21 cellular contexts compared by ENCODE assay signal in genomic region chr19:30968210-30968609, GRCh38.
DNase-seq lines count a peak whose midpoint lies in the region; ATAC-seq, FAIRE-seq and TF ChIP-seq lines count a peak whose summit lies in the region.
"Had no signal": no experiment of that assay in that cellular context is flagged by ENCODE, and none has a peak within 500 bp of the region (broad histone marks: within the 10 kb centered on the region; RNA-seq: fewer than 3 reads in every experiment).

No MANE protein-coding gene starts in this region.

- H3K9me1 ChIP-seq in K562 (ENCODE audit: control insufficient read depth, insufficient read depth, low read length) = no peaks in the 10 kb centered on the region

- no peak for TF ChIP-seq EP300 in SK-N-SH (IDR thresholded peaks at IDR 0.05; ENCODE audit: borderline replicate concordance in 1 of 2, low read depth in 1 of 2, low read length in 1 of 2)
- no peak for TF ChIP-seq EP300 in K562 (IDR thresholded peaks at IDR 0.05; ENCODE audit: low read length)

- H3F3A ChIP-seq in SK-N-SH (replicated peaks; ENCODE audit: insufficient read depth) (no peaks in the 10 kb centered on the region), smooth muscle cell (ENCODE audit: low read depth) (no peaks in the 10 kb centered on the region)

- H4K20me1 ChIP-seq in SK-N-SH (ENCODE audit: insufficient read depth) (no peaks in the 10 kb centered on the region), K562 (replicated peaks; ENCODE audit: control insufficient read depth, insufficient read depth, low read length) (no peaks in the 10 kb centered on the region), smooth muscle cell (ENCODE audit: low read depth) (no peaks in the 10 kb centered on the region)

- H3K27me3 ChIP-seq in SK-N-SH (ENCODE audit: insufficient read depth) = no peaks in the 10 kb centered on the region
- H3K27me3 ChIP-seq in K562 (ENCODE audit: control insufficient read depth in 2 of 2, insufficient read depth in 2 of 2, low read length in 2 of 2) = no peaks in the 10 kb centered on the region
- no peaks in the 10 kb centered on the region for H3K27me3 ChIP-seq in smooth muscle cell (ENCODE audit: low read depth)
- no peaks in the 10 kb centered on the region for H3K27me3 ChIP-seq in left lung
- H3K27me3 ChIP-seq: stomach had no signal

- H3K9ac ChIP-seq in SK-N-SH = no peak overlapping the region
- no peak overlapping the region for H3K9ac ChIP-seq in K562 (ENCODE audit: insufficient read depth in 1 of 2, low read depth in 2 of 2, low read length in 2 of 2)
- no peak overlapping the region for H3K9ac ChIP-seq in smooth muscle cell (ENCODE audit: low read depth)

- FAIRE-seq in K562 (lab: Jason Lieb, UNC) = no peak
- FAIRE-seq: urothelium cell line had no signal

- H3K27ac ChIP-seq in SK-N-SH (ENCODE audit: low read depth in 2 of 2, low read length in 1 of 2) (no peak overlapping the region), K562 (ENCODE audit: extremely low read depth, low read depth, low read length) (no peak overlapping the region), smooth muscle cell (ENCODE audit: low read depth) (no peak overlapping the region), left lung (no peak overlapping the region)
- H3K27ac ChIP-seq: left ventricle myocardium inferior, stomach had no signal

- H3K79me2 ChIP-seq in SK-N-SH (ENCODE audit: insufficient read depth) = no peaks in the 10 kb centered on the region
- no peaks in the 10 kb centered on the region for H3K79me2 ChIP-seq in K562 (ENCODE audit: control insufficient read depth, insufficient read depth, low read length)
- no peaks in the 10 kb centered on the region for H3K79me2 ChIP-seq in smooth muscle cell (ENCODE audit: low read depth)

- in situ Hi-C loops in K562 (cut with MboI) = no loop called here

- H3K4me2 ChIP-seq in SK-N-SH (no peak overlapping the region), K562 (ENCODE audit: insufficient read depth, low read length) (no peak overlapping the region), smooth muscle cell (no peak overlapping the region)

- no peak for ATAC-seq in SK-N-SH treated with all-trans-retinoic acid at 6 μM for 48 hours
- ATAC-seq in K562 = peak; percentile 61; the same call in 2 of the 3 replicates
- ATAC-seq in left lung = no peak
- ATAC-seq: activated T-cell treated with anti-CD3 and anti-CD28 coated beads, Interleukin-2, amount 50 U/mL, for 72 hours had no signal

- WGBS in SK-N-SH (ENCODE audit: low lambda C conversion rate) = 33% methylated on average over 5 of the region's 5 CpGs
- 0% methylated on average over 5 of the region's 5 CpGs for WGBS in K562 (ENCODE audit: insufficient coverage, low coverage, missing lambda C conversion rate)
- 78% methylated on average over 5 of the region's 5 CpGs for WGBS in smooth muscle cell (ENCODE audit: low lambda C conversion rate)

- intact Hi-C loops in K562 (cut with micrococcal nuclease) (no loop called here), left lung (cut with DNase I) (no loop called here)

- no peaks in the 10 kb centered on the region for H3K9me2 ChIP-seq in SK-N-SH

- TF ChIP-seq RAD21 in SK-N-SH (IDR thresholded peaks at IDR 0.05; ENCODE audit: low read length) (no peak), K562 (CRISPR knock-in tag; conservative IDR thresholded peaks at IDR 0.05 in 1 of 2, IDR thresholded peaks at IDR 0.05 in 1 of 2) (no peak)

- no TSS peak for BruUV-seq in K562 (replicated peaks; lab: Mats Ljungman, UMichigan)

- no peak overlapping the region for H2AFZ ChIP-seq in SK-N-SH (ENCODE audit: low read depth)
- H2AFZ ChIP-seq in K562 (ENCODE audit: low read depth, low read length) = no peak overlapping the region
- H2AFZ ChIP-seq in smooth muscle cell (ENCODE audit: low read depth) = no peak overlapping the region

- no peaks in the 10 kb centered on the region for H3K9me3 ChIP-seq in SK-N-SH
- H3K9me3 ChIP-seq in K562 (replicated peaks; ENCODE audit: control insufficient read depth, insufficient read depth, low read depth, low read length) = no peaks in the 10 kb centered on the region
- H3K9me3 ChIP-seq in smooth muscle cell (replicated peaks; ENCODE audit: low read depth) = no peaks in the 10 kb centered on the region
- H3K9me3 ChIP-seq in left lung = peaks cover 0 to 6% of the 10 kb centered on the region in 2 donors

- no peaks in the 10 kb centered on the region for H3K36me3 ChIP-seq in SK-N-SH (replicated peaks in 1 of 2; ENCODE audit: control insufficient read depth in 1 of 2, insufficient read depth in 2 of 2, low read length in 1 of 2)
- H3K36me3 ChIP-seq in K562 (ENCODE audit: control insufficient read depth, insufficient read depth, low read length) = no peaks in the 10 kb centered on the region
- no peaks in the 10 kb centered on the region for H3K36me3 ChIP-seq in smooth muscle cell (ENCODE audit: low read depth)
- no peaks in the 10 kb centered on the region for H3K36me3 ChIP-seq in left lung
- H3K36me3 ChIP-seq: left ventricle myocardium inferior, stomach had no signal

- POLR2A ChIA-PET in SK-N-SH (lab: Yijun Ruan, JAX) = no interaction called here
- POLR2A ChIA-PET in K562 (lab: Yijun Ruan, JAX) = no interaction called here

- no peak for DNase-seq in SK-N-SH
- peak in 2 of 4 experiments; percentile 2 to 9 for DNase-seq in K562 (ENCODE audit: extremely low read depth in 1 of 4, low spot score in 3 of 4)
- DNase-seq in smooth muscle cell (lab: John Stamatoyannopoulos, UW; ENCODE audit: unreplicated experiment) = no peak
- DNase-seq in left lung = no peak
- DNase-seq in stimulated activated CD4-positive, alpha-beta T cell treated with anti-CD3 and anti-CD28 coated beads, Interleukin-15, amount 100 ng/mL, for 24 hours = no peak
- DNase-seq in DMS53 treated with DMSO at 0.1 percent for 48 hours (lab: John Stamatoyannopoulos, UW; ENCODE audit: unreplicated experiment) = no peak
- DNase-seq: ACHN; activated CD4-positive, alpha-beta memory T cell treated with anti-CD3 and anti-CD28 coated beads for 36 hours; activated T-cell treated with anti-CD3 and anti-CD28 coated beads, Interleukin-2, amount 50 U/mL, for 72 hours; central memory CD4-positive, alpha-beta T cell; effector memory CD4-positive, alpha-beta T cell; left ventricle myocardium inferior; naive B cell; NCI-H2029 treated with DMSO at 0.1 percent for 48 hours; NCI-H69; SHP77 treated with DMSO at 0.1 percent for 48 hours; stomach; T1000 had no signal

- H3K4me3 ChIP-seq in SK-N-SH (ENCODE audit: low read depth in 2 of 2, low read length in 1 of 2) (no peak overlapping the region), K562 (no peak overlapping the region), smooth muscle cell (no peak overlapping the region), left lung (no peak overlapping the region)
- H3K4me3 ChIP-seq: left ventricle myocardium inferior, stomach had no signal

- no peaks in the 10 kb centered on the region for H3K4me1 ChIP-seq in SK-N-SH (ENCODE audit: control insufficient read depth in 1 of 2, insufficient read depth in 2 of 2, low read depth in 1 of 2, low read length in 1 of 2)
- no peaks in the 10 kb centered on the region for H3K4me1 ChIP-seq in K562 (replicated peaks in 1 of 2; ENCODE audit: control insufficient read depth in 2 of 2, insufficient read depth in 2 of 2, low read length in 2 of 2)
- no peaks in the 10 kb centered on the region for H3K4me1 ChIP-seq in smooth muscle cell (ENCODE audit: low read depth)
- H3K4me1 ChIP-seq in left lung = no peaks in the 10 kb centered on the region
- H3K4me1 ChIP-seq: left ventricle myocardium inferior, stomach had no signal

- 0 out of 2 replicates have a peak, but pooled peaks have one; percentile 23 for TF ChIP-seq CTCF in SK-N-SH (IDR thresholded peaks at IDR 0.05)
- TF ChIP-seq CTCF in LNCAP (IDR thresholded peaks at IDR 0.05) = peak; percentile 23; the same call in 1 of the 2 replicates
- peak; percentile 24 to 41 (median 38); a peak in 3 of 6 replicates for TF ChIP-seq CTCF in K562 (IDR thresholded peaks at IDR 0.05 in 2 of 3, conservative IDR thresholded peaks at IDR 0.05 in 1 of 3; ENCODE audit: insufficient read depth in 2 of 3, low read depth in 1 of 3, low read length in 3 of 3)
- TF ChIP-seq CTCF in smooth muscle cell (IDR thresholded peaks at IDR 0.05; ENCODE audit: borderline replicate concordance, insufficient read depth, poor library complexity, severe bottlenecking) = peak; percentile 25
- TF ChIP-seq CTCF in left lung (IDR thresholded peaks at IDR 0.05) = no peak

- TF ChIP-seq POLR2A in K562 (conservative IDR thresholded peaks at IDR 0.05) = no peak

- CTCF ChIA-PET in SK-N-SH (lab: Yijun Ruan, JAX) (no interaction called here), K562 (lab: Yijun Ruan, JAX; ENCODE audit: low intra/inter-chr PET ratio) (no interaction called here)

TF ChIP-seq in SK-N-SH, 30 proteins besides CTCF, POLR2A, EP300 and RAD21 (continues in another document):
- TF ChIP-seq MEF2A (IDR thresholded peaks at IDR 0.05; ENCODE audit: borderline replicate concordance, low read depth) = no peak
- no peak for TF ChIP-seq FOXM1 (IDR thresholded peaks at IDR 0.05; ENCODE audit: low read depth)
- TF ChIP-seq POLR2AphosphoS5 (IDR thresholded peaks at IDR 0.05; ENCODE audit: low read depth, low read length) = no peak
- no peak for TF ChIP-seq NFIC (IDR thresholded peaks at IDR 0.05; ENCODE audit: borderline replicate concordance)
- TF ChIP-seq FOSL2 (IDR thresholded peaks at IDR 0.05; ENCODE audit: borderline replicate concordance, low read depth) = no peak
- TF ChIP-seq SMC3 (IDR thresholded peaks at IDR 0.05; ENCODE audit: low read depth, low read length) = no peak
- no peak for TF ChIP-seq JUND (IDR thresholded peaks at IDR 0.05)

TF ChIP-seq in SK-N-SH treated with all-trans-retinoic acid at 6 μM for 48 hours, 23 proteins besides CTCF, POLR2A, EP300 and RAD21 (continues in another document):
- TF ChIP-seq ZC3H10 (CRISPR knock-in tag; IDR thresholded peaks at IDR 0.05) = no peak
- TF ChIP-seq GLIS3 (CRISPR knock-in tag; IDR thresholded peaks at IDR 0.05) = no peak

TF ChIP-seq in K562, 482 proteins besides CTCF, POLR2A, EP300 and RAD21 (continues in another document):
- no peak for TF ChIP-seq MEF2A (IDR thresholded peaks at IDR 0.05; ENCODE audit: control insufficient read depth, low read depth, low read length)
- TF ChIP-seq PREB (CRISPR knock-in tag; IDR thresholded peaks at IDR 0.05) = no peak
- TF ChIP-seq TFAP4 (CRISPR knock-in tag; IDR thresholded peaks at IDR 0.05; ENCODE audit: borderline replicate concordance) = no peak

Comparison
In these comparisons a context has a peak if more than half of its experiments do, and no peak if none do; other contexts are left out.
1. CTCF ChIP-seq: peak in SK-N-SH (single experiment), LNCAP (single experiment), K562 (3 of 3) and smooth muscle cell (single experiment); none in left lung (0 of 2).
2. Of the 27 proteins assayed by ChIP-seq in both K562 and SK-N-SH: peak only in K562: none; only in SK-N-SH: none; in both: CTCF; in neither: 26.